Comparison of ENCODE assay signal across 17 cellular contexts in genomic region chr21:39083377-39084008, GRCh38.
DNase-seq lines count a peak whose midpoint lies in the region; FAIRE-seq and TF ChIP-seq lines count a peak whose summit lies in the region.
"Had no signal": no experiment of that assay in that cellular context is flagged by ENCODE, and none has a peak within 500 bp of the region (broad histone marks: within the 10 kb centered on the region; RNA-seq: fewer than 3 reads in every experiment).

No MANE protein-coding gene starts in this region.

- no peaks in the 10 kb centered on the region for H3K79me1 ChIP-seq in H9 (ENCODE audit: insufficient read depth, low read depth, low read length, poor library complexity, severe bottlenecking)

- H3K79me2 ChIP-seq in H9 (ENCODE audit: insufficient read depth, low read length) (no peaks in the 10 kb centered on the region), keratinocyte (ENCODE audit: control insufficient read depth, insufficient read depth, low read length) (no peaks in the 10 kb centered on the region)

- no peak overlapping the region for H2AK5ac ChIP-seq in H9 (ENCODE audit: insufficient read length, low read length)

- no CpG with 5 or more reads among the region's 11 CpGs for WGBS in H9 (ENCODE audit: extremely low coverage, insufficient read length, low lambda C conversion rate)

- H2BK120ac ChIP-seq in H9 (ENCODE audit: low read depth, low read length, poor library complexity, severe bottlenecking) = no peak overlapping the region

- H3K18ac ChIP-seq in H9 (ENCODE audit: insufficient read length, low read depth, low read length) = no peak overlapping the region

- intact Hi-C loops in MCF 10A (cut with micrococcal nuclease) = loop anchor here (5.0 kb wide), 1 partner anchor 36 kb away; no protein-coding TSS in a partner anchor

- H3K23ac ChIP-seq in H9 (ENCODE audit: insufficient read length, low read depth, low read length) = no peak overlapping the region

- H4K8ac ChIP-seq in H9 (replicated peaks; ENCODE audit: insufficient read length, low read depth, low read length) = no peak overlapping the region

- H3K4me3 ChIP-seq in keratinocyte (ENCODE audit: control insufficient read depth in 2 of 3, extremely low read depth in 1 of 3, insufficient read depth in 2 of 3, low read depth in 1 of 3, low read length in 3 of 3) = peak overlapping the region in 1 of 3 experiments; percentile 54
- H3K4me3 ChIP-seq in rectal smooth muscle tissue (ENCODE audit: low read length) = peak overlapping the region; percentile 13
- H3K4me3 ChIP-seq: gastrocnemius medialis, uterus had no signal

- no peaks in the 10 kb centered on the region for H3K27me3 ChIP-seq in H9 (ENCODE audit: insufficient read depth, low read length)
- H3K27me3 ChIP-seq in keratinocyte (ENCODE audit: control insufficient read depth, extremely low read depth, insufficient read depth, low read length) = no peaks in the 10 kb centered on the region
- H3K27me3 ChIP-seq in rectal smooth muscle tissue (ENCODE audit: control insufficient read depth, insufficient read depth, low read length) = no peaks in the 10 kb centered on the region
- H3K27me3 ChIP-seq: gastrocnemius medialis, uterus had no signal

- BruUV-seq in MCF 10A (replicated peaks; lab: Mats Ljungman, UMichigan) = no TSS peak

- no peak overlapping the region for H2BK15ac ChIP-seq in H9 (ENCODE audit: low read depth, low read length)

- H3K9me1 ChIP-seq in keratinocyte (ENCODE audit: control insufficient read depth, extremely low read depth, insufficient read depth, low read length) = no peaks in the 10 kb centered on the region

- H3K4me3 Mint-ChIP-seq in H9 (no peak overlapping the region), MCF 10A (ENCODE audit: unreplicated experiment) (peak overlapping the region; percentile 27)
- H3K4me3 Mint-ChIP-seq: activated naive CD4-positive, alpha-beta T cell treated with anti-CD3 and anti-CD28 coated beads for 36 hours had no signal

- POLR2A ChIA-PET in MCF 10A (lab: Yijun Ruan, JAX) = interaction anchor here (0.5 to 2.5 kb wide), 20 partner anchors 12 to 605 kb away, joined by 3 to 13 read pairs (median 4); no protein-coding TSS in a partner anchor

- H2BK12ac ChIP-seq in H9 (ENCODE audit: insufficient read length, low read depth, low read length) = peak overlapping the region; percentile 33

- H3K9me3 ChIP-seq in H9 (ENCODE audit: control insufficient read depth, low read depth, low read length) (no peaks in the 10 kb centered on the region), keratinocyte (ENCODE audit: control insufficient read depth, low read depth, low read length) (no peaks in the 10 kb centered on the region)
- H3K9me3 ChIP-seq: gastrocnemius medialis, uterus had no signal

- CTCF ChIA-PET in MCF 10A (lab: Yijun Ruan, JAX) = interaction anchor here (0.6 to 1.7 kb wide), 2 partner anchors 12 to 34 kb away, joined by 3 to 4 read pairs; no protein-coding TSS in a partner anchor

- H3K14ac ChIP-seq in H9 (ENCODE audit: insufficient read depth, low read length) = no peak overlapping the region

- H3K27ac ChIP-seq in H9 (ENCODE audit: insufficient read length, low read depth, low read length) (no peak overlapping the region), keratinocyte (ENCODE audit: control insufficient read depth, insufficient read depth, low read length) (peak overlapping the region; percentile 54), rectal smooth muscle tissue (ENCODE audit: low read depth, low read length) (no peak overlapping the region)
- H3K27ac ChIP-seq: gastrocnemius medialis, uterus had no signal

- H2BK20ac ChIP-seq in H9 (ENCODE audit: low read depth, low read length, poor library complexity, severe bottlenecking) = no peak overlapping the region

- DNase-seq in H9 (no peak), MCF 10A (ENCODE audit: unreplicated experiment) (peak; percentile 93), keratinocyte (ENCODE audit: low read depth, low spot score) (peak; percentile 21), H4 (ENCODE audit: low spot score) (no peak), NCI-H526 (lab: John Stamatoyannopoulos, UW) (no peak), NCI-H526 treated with DMSO at 0.1 percent for 48 hours (lab: John Stamatoyannopoulos, UW) (no peak), NCI-H524 (lab: John Stamatoyannopoulos, UW) (no peak)
- DNase-seq: activated CD8-positive, alpha-beta memory T cell treated with anti-CD3 and anti-CD28 coated beads for 24 hours; activated naive CD4-positive, alpha-beta T cell treated with anti-CD3 and anti-CD28 coated beads for 36 hours; gastrocnemius medialis; NCI-H1436 treated with DMSO at 0.1 percent for 48 hours; stimulated activated CD4-positive, alpha-beta T cell treated with anti-CD3 and anti-CD28 coated beads, Interleukin-15, amount 100 ng/mL, for 24 hours; T1000 had no signal

- peaks cover 8% of the 10 kb centered on the region; the same call in 1 of the 2 replicates for H3K4me1 ChIP-seq in H9 (ENCODE audit: insufficient read depth, low read length)
- H3K4me1 ChIP-seq in keratinocyte (ENCODE audit: control insufficient read depth, extremely low read depth, insufficient read depth, low read length) = peaks cover 23% of the 10 kb centered on the region
- H3K4me1 ChIP-seq in rectal smooth muscle tissue (ENCODE audit: control insufficient read depth, insufficient read depth, low read length) = no peaks in the 10 kb centered on the region
- H3K4me1 ChIP-seq: uterus had no signal

- H3K23me2 ChIP-seq in H9 (ENCODE audit: insufficient read length, low read depth, low read length, poor library complexity, severe bottlenecking) = no peaks in the 10 kb centered on the region

- H3K4ac ChIP-seq in H9 (ENCODE audit: low read depth, low read length) = no peak overlapping the region

- no peak overlapping the region for H3K56ac ChIP-seq in H9 (ENCODE audit: insufficient read length, low read depth, low read length)

- peak; percentile 79 for FAIRE-seq in keratinocyte (lab: Jason Lieb, UNC)
- FAIRE-seq: GM12891, H1 had no signal

- H4K5ac ChIP-seq in H9 (ENCODE audit: insufficient read length, low read depth, low read length) = no peak overlapping the region

- no peak for TF ChIP-seq CTCF in H9 (conservative IDR thresholded peaks at IDR 0.05)
- TF ChIP-seq CTCF in MCF 10A (IDR thresholded peaks at IDR 0.05; ENCODE audit: unreplicated experiment) = no peak
- no peak for TF ChIP-seq CTCF in keratinocyte (optimal IDR thresholded peaks at IDR 0.05 in 1 of 3, IDR thresholded peaks at IDR 0.05 in 1 of 3, conservative IDR thresholded peaks at IDR 0.05 in 1 of 3; ENCODE audit: extremely low read depth in 1 of 3, insufficient read depth in 2 of 3, low read length in 3 of 3)

- H3K9ac ChIP-seq in H9 (ENCODE audit: extremely low read depth, insufficient read length, low read length) (no peak overlapping the region), keratinocyte (ENCODE audit: control insufficient read depth, extremely low read depth, insufficient read depth, low read length) (peak overlapping the region; percentile 46), rectal smooth muscle tissue (ENCODE audit: low read length) (no peak overlapping the region)

- dilution Hi-C loops in keratinocyte (cut with MboI; ENCODE audit: extremely low pct_ligation_motif_present, low sequenced_read_pairs) = no loop called here

- H3K4me1 Mint-ChIP-seq in H9 (peaks cover 19 to 26% of the 10 kb centered on the region in 2 experiments), MCF 10A (ENCODE audit: insufficient read depth, unreplicated experiment) (peaks cover 14% of the 10 kb centered on the region)

- H3K27me3 Mint-ChIP-seq in H9 (ENCODE audit: low read depth) = peaks cover 19% of the 10 kb centered on the region
- H3K27me3 Mint-ChIP-seq in MCF 10A (ENCODE audit: insufficient read depth, unreplicated experiment) = no peaks in the 10 kb centered on the region

- H3K9me3 Mint-ChIP-seq in H9 = no peaks in the 10 kb centered on the region; a peak in 2 of 5 replicates
- H3K9me3 Mint-ChIP-seq in MCF 10A (ENCODE audit: unreplicated experiment) = no peaks in the 10 kb centered on the region
- H3K9me3 Mint-ChIP-seq: activated naive CD4-positive, alpha-beta T cell treated with anti-CD3 and anti-CD28 coated beads for 36 hours had no signal

- no peak overlapping the region for H4K91ac ChIP-seq in H9 (ENCODE audit: insufficient read length, low read depth, low read length)

- H3K36me3 Mint-ChIP-seq in H9 (ENCODE audit: insufficient read depth in 1 of 3, low read depth in 3 of 3) = no peaks in the 10 kb centered on the region; a peak in 1 of 7 replicates
- no peaks in the 10 kb centered on the region for H3K36me3 Mint-ChIP-seq in MCF 10A (ENCODE audit: insufficient read depth, unreplicated experiment)

- H2BK5ac ChIP-seq in H9 (ENCODE audit: insufficient read length, low read length) = no peak overlapping the region

- H4K20me1 ChIP-seq in H9 (ENCODE audit: control insufficient read depth, insufficient read depth, insufficient read length) (no peaks in the 10 kb centered on the region), keratinocyte (ENCODE audit: control insufficient read depth, extremely low read depth, insufficient read depth, low read length) (no peaks in the 10 kb centered on the region)

- H3K4me2 ChIP-seq in H9 (ENCODE audit: insufficient read depth, insufficient read length, low read length) (peak overlapping the region; percentile 1), keratinocyte (ENCODE audit: control insufficient read depth, extremely low read depth, insufficient read depth, low read depth, low read length) (peak overlapping the region; percentile 97)

- H3T11ph ChIP-seq in H9 (ENCODE audit: low read length) = no peak overlapping the region

- H2AFZ ChIP-seq in H9 (ENCODE audit: low read length) = no peak overlapping the region
- peak overlapping the region; percentile 49 for H2AFZ ChIP-seq in keratinocyte (ENCODE audit: control insufficient read depth, low read length)

- peak overlapping the region in 2 of 3 experiments; percentile 24 to 44; a peak in 2 of 7 replicates for H3K27ac Mint-ChIP-seq in H9
- peak overlapping the region; percentile 90 for H3K27ac Mint-ChIP-seq in MCF 10A (ENCODE audit: low read depth, unreplicated experiment)
- H3K27ac Mint-ChIP-seq: activated naive CD4-positive, alpha-beta T cell treated with anti-CD3 and anti-CD28 coated beads for 36 hours had no signal

- H3K36me3 ChIP-seq in keratinocyte (ENCODE audit: control insufficient read depth in 2 of 2, extremely low read depth in 1 of 2, insufficient read depth in 2 of 2, low read length in 2 of 2) (no peaks in the 10 kb centered on the region), rectal smooth muscle tissue (ENCODE audit: control insufficient read depth, insufficient read depth, low read length) (no peaks in the 10 kb centered on the region)
- H3K36me3 ChIP-seq: gastrocnemius medialis, uterus had no signal

Comparison
In these comparisons a context has a peak if more than half of its experiments do, and no peak if none do; other contexts are left out.
1. DNase-seq: peak in MCF 10A (single experiment) and keratinocyte (single experiment); none in H9 (single experiment), H4 (single experiment), NCI-H526 (0 of 2), NCI-H526 treated with DMSO at 0.1 percent for 48 hours (single experiment) and NCI-H524 (0 of 2).